In the genomic region with DNA sequence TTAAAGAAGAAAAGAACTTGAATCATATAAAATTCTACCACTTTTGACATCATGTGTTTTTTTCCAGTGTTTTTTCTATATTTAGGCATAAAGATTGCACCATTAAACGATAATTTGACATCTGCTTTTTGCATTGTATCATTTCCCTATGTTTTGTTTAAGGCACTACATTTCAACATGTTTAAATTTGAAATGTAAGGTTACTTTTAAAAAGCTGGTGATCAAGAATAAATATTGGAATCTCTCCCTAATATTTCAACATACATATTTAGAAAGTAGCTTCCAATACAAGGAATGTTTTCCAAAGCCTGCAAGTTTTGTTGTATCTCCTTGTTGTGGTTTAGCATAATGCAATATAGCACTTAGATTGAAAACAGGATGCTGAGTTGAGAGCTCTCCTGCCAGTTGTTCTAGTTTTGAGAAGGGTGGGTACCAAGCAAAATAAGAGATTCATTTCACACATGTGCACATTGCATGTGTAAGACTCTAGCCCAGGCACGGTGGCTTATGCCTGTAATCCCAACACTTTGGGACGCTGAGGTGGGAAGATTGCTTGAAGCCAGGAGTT, we compare ENCODE assay signal across 1 cellular context.
TF ChIP-seq lines count a peak whose summit lies in the region.

No MANE protein-coding gene starts in this region.

TF ChIP-seq in endothelial cell of umbilical vein, 7 proteins besides CTCF, POLR2A, EP300 and RAD21:
- TF ChIP-seq POLR2AphosphoS5 (IDR thresholded peaks at IDR 0.05; ENCODE audit: insufficient read depth, low read depth, low read length) = no peak
- no peak for TF ChIP-seq FOS (IDR thresholded peaks at IDR 0.05; ENCODE audit: borderline replicate concordance, insufficient read depth, low read length)
- TF ChIP-seq, protein P1, sequence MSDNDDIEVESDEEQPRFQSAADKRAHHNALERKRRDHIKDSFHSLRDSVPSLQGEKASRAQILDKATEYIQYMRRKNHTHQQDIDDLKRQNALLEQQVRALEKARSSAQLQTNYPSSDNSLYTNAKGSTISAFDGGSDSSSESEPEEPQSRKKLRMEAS (IDR thresholded peaks at IDR 0.05; ENCODE audit: insufficient read depth, insufficient read length) = no peak
- no peak for TF ChIP-seq EZH2 (IDR thresholded peaks at IDR 0.05; ENCODE audit: borderline replicate concordance, low read depth, low read length, severe bottlenecking)
